In genomic region chr4:188002346-188002745, GRCh38 we compare ENCODE assay signal across 1 cellular context.
TF ChIP-seq lines count a peak whose summit lies in the region.

No MANE protein-coding gene starts in this region.

TF ChIP-seq in HCT116, 20 proteins besides CTCF, POLR2A, EP300 and RAD21 (continued from another document):
- TF ChIP-seq EZH2phosphoT487 (IDR thresholded peaks at IDR 0.05; ENCODE audit: borderline replicate concordance) = no peak
- TF ChIP-seq CEBPB (IDR thresholded peaks at IDR 0.05; ENCODE audit: low read depth) = no peak
- TF ChIP-seq JUND (IDR thresholded peaks at IDR 0.05) = peak; percentile 58
- no peak for TF ChIP-seq REST (IDR thresholded peaks at IDR 0.05; ENCODE audit: low read depth)
